Comparison of ENCODE assay signal across 8 cellular contexts in the genomic region with DNA sequence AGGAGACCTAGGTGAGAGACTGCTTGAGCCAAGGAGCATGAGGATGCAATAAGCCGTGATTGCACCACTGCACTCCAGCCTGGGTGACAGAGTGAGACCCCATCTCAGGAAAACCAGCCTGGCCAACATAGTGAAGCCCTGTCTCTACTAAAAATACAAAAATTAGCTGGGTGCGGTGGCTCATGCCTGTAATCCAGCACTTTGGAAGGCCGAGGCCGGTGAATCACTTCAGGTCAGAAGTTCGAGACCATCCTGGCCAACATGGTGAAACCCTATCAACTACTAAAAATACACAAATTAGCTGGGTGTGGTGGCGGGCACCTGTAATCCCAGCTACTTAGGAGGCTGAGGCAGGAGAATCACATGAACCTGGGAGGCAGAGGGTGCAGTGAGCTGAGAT. TPM values are rescaled to one million over a fixed set of nuclear protein-coding genes. Genes with fewer than 3 reads are reported as not detected.
DNase-seq lines count a peak whose midpoint lies in the region; ATAC-seq and TF ChIP-seq lines count a peak whose summit lies in the region.
"Not testable (repeated sequence)": the region's sequence is repeated elsewhere in the genome, so short reads cannot be mapped to it uniquely, and the experiment has no call there.

No MANE protein-coding gene starts in this region.

- H3K9me3 Mint-ChIP-seq in activated T-cell treated with anti-CD3 and anti-CD28 coated beads, Interleukin-2, amount 50 U/mL, for 24 hours; stimulated activated naive CD8-positive, alpha-beta T cell treated with anti-CD3 and anti-CD28 coated beads, Interleukin-15, amount 100 ng/mL, for 72 hours: not testable (repeated sequence)

- WGBS in psoas muscle, 3 donors = 33 to 65% (median 38%) methylated on average over 6 of the region's 6 CpGs

- TF ChIP-seq CTCF in fibroblast of mammary gland (conservative IDR thresholded peaks at IDR 0.05; ENCODE audit: control insufficient read depth, insufficient read depth, low read depth, low read length); left ventricle myocardium inferior (IDR thresholded peaks at IDR 0.05; ENCODE audit: borderline replicate concordance); psoas muscle (IDR thresholded peaks at IDR 0.05); gastrocnemius medialis (IDR thresholded peaks at IDR 0.05 in 4 of 5, conservative IDR thresholded peaks at IDR 0.05 in 1 of 5); tibial artery (IDR thresholded peaks at IDR 0.05); uterus (IDR thresholded peaks at IDR 0.05): not testable (repeated sequence)

- peak in 3 of 4 donors; percentile 9 to 44 (median 44) for ATAC-seq in psoas muscle
- not testable (repeated sequence) for ATAC-seq in gastrocnemius medialis; stimulated activated naive CD8-positive, alpha-beta T cell treated with anti-CD3 and anti-CD28 coated beads, Interleukin-15, amount 100 ng/mL, for 72 hours

- peak overlapping the region; percentile 77 for H3K27ac ChIP-seq in left ventricle myocardium inferior (replicated peaks)
- peak overlapping the region; percentile 100 for H3K27ac ChIP-seq in psoas muscle
- H3K27ac ChIP-seq in gastrocnemius medialis = peak overlapping the region; percentile 78 to 100 (median 86)
- H3K27ac ChIP-seq in tibial artery = peak overlapping the region; percentile 69
- peak overlapping the region; percentile 76 to 100 for H3K27ac ChIP-seq in uterus

- H3K4me3 Mint-ChIP-seq in activated T-cell treated with anti-CD3 and anti-CD28 coated beads, Interleukin-2, amount 50 U/mL, for 24 hours; stimulated activated naive CD8-positive, alpha-beta T cell treated with anti-CD3 and anti-CD28 coated beads, Interleukin-15, amount 100 ng/mL, for 72 hours: not testable (repeated sequence)

- intact Hi-C loops in left ventricle myocardium inferior (cut with micrococcal nuclease) (loop anchor here (10.0 kb wide), 1 partner anchor 46 kb away; no protein-coding TSS in a partner anchor), gastrocnemius medialis (cut with DNase I; ENCODE audit: low total_unique reads) (loop anchor here (5.0 kb wide), 1 partner anchor 49 kb away; no protein-coding TSS in a partner anchor), tibial artery (cut with DNase I; ENCODE audit: low total_unique reads) (loop anchor here (10.0 kb wide), 1 partner anchor 46 kb away; no protein-coding TSS in a partner anchor)
- intact Hi-C loops in psoas muscle (cut with DNase I); uterus (cut with DNase I; ENCODE audit: low total_unique reads): not testable (repeated sequence)

- not testable (repeated sequence) for H3K36me3 ChIP-seq in left ventricle myocardium inferior; psoas muscle (ENCODE audit: insufficient read depth in 1 of 2, low read depth in 1 of 2); gastrocnemius medialis; tibial artery; uterus

- H3K4me1 ChIP-seq in left ventricle myocardium inferior (peaks cover 100% of the 10 kb centered on the region), psoas muscle (peaks cover 100% of the 10 kb centered on the region), gastrocnemius medialis (peaks cover 100% of the 10 kb centered on the region in 2 donors), tibial artery (peaks cover 0 to 100% (median 91%) of the 10 kb centered on the region in 4 donors), uterus (peaks cover 0 to 29% of the 10 kb centered on the region in 2 donors)

- not testable (repeated sequence) for H3K9me3 ChIP-seq in left ventricle myocardium inferior (replicated peaks); psoas muscle; gastrocnemius medialis; tibial artery; uterus

- not testable (repeated sequence) for H3K36me3 Mint-ChIP-seq in activated T-cell treated with anti-CD3 and anti-CD28 coated beads, Interleukin-2, amount 50 U/mL, for 24 hours (ENCODE audit: low read depth)

- not testable (repeated sequence) for H3K27me3 Mint-ChIP-seq in activated T-cell treated with anti-CD3 and anti-CD28 coated beads, Interleukin-2, amount 50 U/mL, for 24 hours; stimulated activated naive CD8-positive, alpha-beta T cell treated with anti-CD3 and anti-CD28 coated beads, Interleukin-15, amount 100 ng/mL, for 72 hours

- H3K27ac Mint-ChIP-seq in activated T-cell treated with anti-CD3 and anti-CD28 coated beads, Interleukin-2, amount 50 U/mL, for 24 hours = peak overlapping the region; percentile 47
- peak overlapping the region; percentile 54 to 61 for H3K27ac Mint-ChIP-seq in stimulated activated naive CD8-positive, alpha-beta T cell treated with anti-CD3 and anti-CD28 coated beads, Interleukin-15, amount 100 ng/mL, for 72 hours

- H3K4me3 ChIP-seq in fibroblast of mammary gland (ENCODE audit: control insufficient read depth, low read depth, low read length); left ventricle myocardium inferior; psoas muscle; tibial artery; uterus: not testable (repeated sequence)
- peak overlapping the region in 1 of 4 donors; percentile 23 for H3K4me3 ChIP-seq in gastrocnemius medialis

- peaks cover 86% of the 10 kb centered on the region for H3K4me1 Mint-ChIP-seq in activated T-cell treated with anti-CD3 and anti-CD28 coated beads, Interleukin-2, amount 50 U/mL, for 24 hours (ENCODE audit: low read depth)
- H3K4me1 Mint-ChIP-seq in stimulated activated naive CD8-positive, alpha-beta T cell treated with anti-CD3 and anti-CD28 coated beads, Interleukin-15, amount 100 ng/mL, for 72 hours = peaks cover 85% of the 10 kb centered on the region

- H3K27me3 ChIP-seq in left ventricle myocardium inferior (ENCODE audit: low read depth); psoas muscle (ENCODE audit: insufficient read depth in 3 of 3, low read length in 2 of 3); gastrocnemius medialis; tibial artery; uterus: not testable (repeated sequence)

- DNase-seq in activated T-cell treated with anti-CD3 and anti-CD28 coated beads, Interleukin-2, amount 50 U/mL, for 24 hours; left ventricle myocardium inferior; gastrocnemius medialis; stimulated activated naive CD8-positive, alpha-beta T cell treated with anti-CD3 and anti-CD28 coated beads, Interleukin-15, amount 100 ng/mL, for 72 hours; tibial artery; uterus: not testable (repeated sequence)
- DNase-seq in fibroblast of mammary gland (ENCODE audit: low read depth) (peak; percentile 44), psoas muscle (peak in 1 of 2 donors; percentile 69)

- in situ Hi-C loops in gastrocnemius medialis (cut with MboI; ENCODE audit: low sequenced_read_pairs in 4 of 4) = loop anchor here in 1 of 4 donors (10.0 kb wide), 1 partner anchor 204 kb away; no protein-coding TSS in a partner anchor

- not testable (repeated sequence) for TF ChIP-seq POLR2A in gastrocnemius medialis (IDR thresholded peaks at IDR 0.05); uterus (IDR thresholded peaks at IDR 0.05)

RNA-seq across cellular contexts. Expression of gene KLF9, which starts 13.2 kb away (rescaled TPM):
- 52.8 TPM for total RNA-seq in left ventricle myocardium inferior
- 100 to 1,000 TPM in 2 of 4 donors, 10 to 100 TPM in 2; 29.5 to 178 (median 94.7) TPM for total RNA-seq in psoas muscle
- polyA plus RNA-seq in psoas muscle = 10 to 100 TPM; 34.1 to 87.0 (median 64.4) TPM
- 100 to 1,000 TPM; 122 to 174 (median 169) TPM for total RNA-seq in gastrocnemius medialis
- total RNA-seq in uterus = 100 to 1,000 TPM in 2 of 4 donors, 10 to 100 TPM in 2; 19.1 to 146 (median 98.7) TPM
